ENCODE assay signal across 17 cellular contexts in the genomic region with DNA sequence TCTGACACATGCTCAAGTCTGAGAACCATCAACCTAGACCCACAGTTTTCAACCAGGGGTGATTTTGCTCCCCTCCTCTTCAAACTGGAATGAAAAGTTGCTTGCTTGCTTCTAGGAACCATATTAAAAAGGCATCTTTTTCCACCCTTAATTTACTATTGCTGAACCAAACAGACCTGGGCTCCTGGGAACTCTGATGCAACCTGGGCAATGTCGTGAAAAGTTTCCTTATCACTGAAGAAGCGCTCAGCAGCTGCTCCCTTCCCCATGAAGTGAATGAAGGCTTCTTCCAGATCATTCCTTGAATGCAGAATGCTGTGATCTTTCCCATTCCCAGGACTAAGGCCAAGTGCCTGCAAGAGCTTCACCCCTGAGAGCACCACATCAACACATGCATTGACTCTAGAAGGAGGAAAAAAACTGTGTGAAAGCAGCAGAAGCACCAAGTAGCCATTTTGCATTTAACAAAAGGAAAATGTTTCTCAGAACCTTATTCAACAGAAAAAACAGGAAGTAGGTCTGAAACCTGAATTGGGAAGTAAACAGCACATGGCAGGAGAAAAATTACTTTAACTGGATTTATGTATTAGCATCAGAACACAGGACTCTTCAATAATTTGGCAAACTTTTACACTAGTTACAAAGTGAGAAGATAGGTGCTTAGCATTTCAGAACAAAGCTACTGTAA. TPM values are rescaled to one million over a fixed set of nuclear protein-coding genes. Genes with fewer than 3 reads are reported as not detected.
DNase-seq lines count a peak whose midpoint lies in the region; ATAC-seq and TF ChIP-seq lines count a peak whose summit lies in the region.
"Had no signal": no experiment of that assay in that cellular context is flagged by ENCODE, and none has a peak within 500 bp of the region (broad histone marks: within the 10 kb centered on the region; RNA-seq: fewer than 3 reads in every experiment).

No MANE protein-coding gene starts in this region.

- H3K27ac Mint-ChIP-seq in activated T-cell treated with anti-CD3 and anti-CD28 coated beads, Interleukin-2, amount 50 U/mL, for 24 hours: peak overlapping the region; percentile 50
- H3K27ac Mint-ChIP-seq in activated T-helper 1 cell treated with anti-CD3 and anti-CD28 coated beads, Interleukin-12 subunit alpha, Interleukin-12 subunit beta, Interleukin-2, Interleukin-4 antibody, amounts not matched to agents 30 ng/mL and 10 ng/mL and 1 ng/mL, durations not matched to agents 14 hours and 24 hours and 36 hours: peak overlapping the region; percentile 12
- H3K27ac Mint-ChIP-seq in stimulated activated memory B cell treated with anti-CD40 and anti-IgM and Interleukin-4, amounts not matched to agents 10 μg/mL and 1 μg/mL and 100 μg/mL, for 72 hours: peak overlapping the region; percentile 79
- H3K27ac Mint-ChIP-seq: activated naive CD4-positive, alpha-beta T cell treated with anti-CD3 and anti-CD28 coated beads, Interleukin-2, amount 50 U/mL, for 24 hours had no signal

- peaks cover 95% of the 10 kb centered on the region for H3K36me3 Mint-ChIP-seq in activated T-cell treated with anti-CD3 and anti-CD28 coated beads, Interleukin-2, amount 50 U/mL, for 24 hours (ENCODE audit: low read depth)
- H3K36me3 Mint-ChIP-seq in activated T-cell treated with anti-CD3 and anti-CD28 coated beads, Interleukin-2, amount 50 U/mL, for 4 hours (ENCODE audit: insufficient read depth): peaks cover 50% of the 10 kb centered on the region
- H3K36me3 Mint-ChIP-seq in activated T-helper 1 cell treated with anti-CD3 and anti-CD28 coated beads, Interleukin-12 subunit alpha, Interleukin-12 subunit beta, Interleukin-2, Interleukin-4 antibody, amounts not matched to agents 30 ng/mL and 10 ng/mL and 1 ng/mL, durations not matched to agents 14 hours and 24 hours and 36 hours (ENCODE audit: low read depth): peaks cover 50% of the 10 kb centered on the region
- H3K36me3 Mint-ChIP-seq in stimulated activated memory B cell treated with anti-CD40 and anti-IgM and Interleukin-4, amounts not matched to agents 10 μg/mL and 1 μg/mL and 100 μg/mL, for 72 hours: peaks cover 70% of the 10 kb centered on the region

- H3K4me1 Mint-ChIP-seq in activated T-cell treated with anti-CD3 and anti-CD28 coated beads, Interleukin-2, amount 50 U/mL, for 24 hours (ENCODE audit: low read depth): peaks cover 59% of the 10 kb centered on the region
- H3K4me1 Mint-ChIP-seq in activated T-cell treated with anti-CD3 and anti-CD28 coated beads, Interleukin-2, amount 50 U/mL, for 4 hours (ENCODE audit: low read depth): peaks cover 46% of the 10 kb centered on the region
- H3K4me1 Mint-ChIP-seq in activated T-helper 1 cell treated with anti-CD3 and anti-CD28 coated beads, Interleukin-12 subunit alpha, Interleukin-12 subunit beta, Interleukin-2, Interleukin-4 antibody, amounts not matched to agents 30 ng/mL and 10 ng/mL and 1 ng/mL, durations not matched to agents 14 hours and 24 hours and 36 hours (ENCODE audit: low read depth): peaks cover 59% of the 10 kb centered on the region
- peaks cover 65% of the 10 kb centered on the region for H3K4me1 Mint-ChIP-seq in stimulated activated memory B cell treated with anti-CD40 and anti-IgM and Interleukin-4, amounts not matched to agents 10 μg/mL and 1 μg/mL and 100 μg/mL, for 72 hours

- POLR2A ChIA-PET in RWPE1 (lab: Yijun Ruan, JAX; ENCODE audit: low non-redundant PET): no interaction called here

- ATAC-seq in activated T-cell treated with anti-CD3 and anti-CD28 coated beads, Interleukin-2, amount 50 U/mL, for 4 hours: no peak
- no peak for ATAC-seq in stimulated activated memory B cell treated with anti-CD40 and anti-IgM and Interleukin-4, amounts not matched to agents 10 μg/mL and 1 μg/mL and 100 μg/mL, for 72 hours
- ATAC-seq in activated CD4-positive, CD25-positive, alpha-beta regulatory T cell treated with anti-CD3 and anti-CD28 coated beads, Interleukin-2, amount 50 U/mL, for 24 hours: no peak
- ATAC-seq: gastroesophageal sphincter, PC-3 had no signal

- intact Hi-C loops in activated T-helper 1 cell treated with anti-CD3 and anti-CD28 coated beads, Interleukin-12 subunit alpha, Interleukin-12 subunit beta, Interleukin-2, Interleukin-4 antibody, amounts not matched to agents 30 ng/mL and 10 ng/mL and 1 ng/mL, durations not matched to agents 14 hours and 24 hours and 36 hours (cut with micrococcal nuclease): no loop called here

- TF ChIP-seq CTCF in RWPE1 (conservative IDR thresholded peaks at IDR 0.05; ENCODE audit: low read depth): no peak

- CTCF ChIA-PET in RWPE1 (lab: Yijun Ruan, JAX): no interaction called here

- H3K27ac ChIP-seq in RWPE1: no peak overlapping the region
- H3K27ac ChIP-seq: gastroesophageal sphincter had no signal

- H3K27me3 Mint-ChIP-seq in activated T-cell treated with anti-CD3 and anti-CD28 coated beads, Interleukin-2, amount 50 U/mL, for 24 hours: no peaks in the 10 kb centered on the region
- no peaks in the 10 kb centered on the region for H3K27me3 Mint-ChIP-seq in activated T-cell treated with anti-CD3 and anti-CD28 coated beads, Interleukin-2, amount 50 U/mL, for 4 hours (ENCODE audit: low read depth)
- no peaks in the 10 kb centered on the region for H3K27me3 Mint-ChIP-seq in activated T-helper 1 cell treated with anti-CD3 and anti-CD28 coated beads, Interleukin-12 subunit alpha, Interleukin-12 subunit beta, Interleukin-2, Interleukin-4 antibody, amounts not matched to agents 30 ng/mL and 10 ng/mL and 1 ng/mL, durations not matched to agents 14 hours and 24 hours and 36 hours (ENCODE audit: insufficient read depth)
- H3K27me3 Mint-ChIP-seq in stimulated activated memory B cell treated with anti-CD40 and anti-IgM and Interleukin-4, amounts not matched to agents 10 μg/mL and 1 μg/mL and 100 μg/mL, for 72 hours: no peaks in the 10 kb centered on the region
- H3K27me3 Mint-ChIP-seq: activated naive CD4-positive, alpha-beta T cell treated with anti-CD3 and anti-CD28 coated beads, Interleukin-2, amount 50 U/mL, for 24 hours; central memory CD8-positive, alpha-beta T cell had no signal

- no peak for DNase-seq in activated T-cell treated with anti-CD3 and anti-CD28 coated beads, Interleukin-2, amount 50 U/mL, for 24 hours
- DNase-seq in activated T-cell treated with anti-CD3 and anti-CD28 coated beads, Interleukin-2, amount 50 U/mL, for 4 hours: no peak
- DNase-seq in NOMO-1 treated with DMSO at 0.1 percent for 48 hours (lab: John Stamatoyannopoulos, UW; ENCODE audit: unreplicated experiment) (peak; percentile 76), NCI-H2227 treated with DMSO at 0.1 percent for 48 hours (lab: John Stamatoyannopoulos, UW) (no peak), RWPE1 (ENCODE audit: low spot score) (no peak)
- no peak for DNase-seq in activated T-helper 1 cell treated with anti-CD3 and anti-CD28 coated beads, Interleukin-12 subunit alpha, Interleukin-12 subunit beta, Interleukin-2, Interleukin-4 antibody, amounts not matched to agents 30 ng/mL and 10 ng/mL and 1 ng/mL, durations not matched to agents 14 hours and 24 hours and 36 hours (ENCODE audit: low spot score)
- DNase-seq: activated CD8-positive, alpha-beta memory T cell treated with anti-CD3 and anti-CD28 coated beads for 24 hours; DMS 273 treated with DMSO at 0.1 percent for 48 hours; midbrain; NCI-H2107; PC-3; substantia nigra had no signal

- no peak overlapping the region for H3K4me3 Mint-ChIP-seq in activated T-cell treated with anti-CD3 and anti-CD28 coated beads, Interleukin-2, amount 50 U/mL, for 24 hours
- H3K4me3 Mint-ChIP-seq in activated T-cell treated with anti-CD3 and anti-CD28 coated beads, Interleukin-2, amount 50 U/mL, for 4 hours: no peak overlapping the region
- no peak overlapping the region for H3K4me3 Mint-ChIP-seq in activated T-helper 1 cell treated with anti-CD3 and anti-CD28 coated beads, Interleukin-12 subunit alpha, Interleukin-12 subunit beta, Interleukin-2, Interleukin-4 antibody, amounts not matched to agents 30 ng/mL and 10 ng/mL and 1 ng/mL, durations not matched to agents 14 hours and 24 hours and 36 hours
- peak overlapping the region; percentile 30 for H3K4me3 Mint-ChIP-seq in stimulated activated memory B cell treated with anti-CD40 and anti-IgM and Interleukin-4, amounts not matched to agents 10 μg/mL and 1 μg/mL and 100 μg/mL, for 72 hours
- H3K4me3 Mint-ChIP-seq: activated naive CD4-positive, alpha-beta T cell treated with anti-CD3 and anti-CD28 coated beads, Interleukin-2, amount 50 U/mL, for 24 hours; central memory CD8-positive, alpha-beta T cell had no signal

- H3K9me3 Mint-ChIP-seq in activated T-cell treated with anti-CD3 and anti-CD28 coated beads, Interleukin-2, amount 50 U/mL, for 24 hours: no peaks in the 10 kb centered on the region
- H3K9me3 Mint-ChIP-seq in activated T-cell treated with anti-CD3 and anti-CD28 coated beads, Interleukin-2, amount 50 U/mL, for 4 hours: no peaks in the 10 kb centered on the region
- no peaks in the 10 kb centered on the region for H3K9me3 Mint-ChIP-seq in activated T-helper 1 cell treated with anti-CD3 and anti-CD28 coated beads, Interleukin-12 subunit alpha, Interleukin-12 subunit beta, Interleukin-2, Interleukin-4 antibody, amounts not matched to agents 30 ng/mL and 10 ng/mL and 1 ng/mL, durations not matched to agents 14 hours and 24 hours and 36 hours
- no peaks in the 10 kb centered on the region for H3K9me3 Mint-ChIP-seq in stimulated activated memory B cell treated with anti-CD40 and anti-IgM and Interleukin-4, amounts not matched to agents 10 μg/mL and 1 μg/mL and 100 μg/mL, for 72 hours
- H3K9me3 Mint-ChIP-seq: activated naive CD4-positive, alpha-beta T cell treated with anti-CD3 and anti-CD28 coated beads, Interleukin-2, amount 50 U/mL, for 24 hours; central memory CD8-positive, alpha-beta T cell had no signal

RNA-seq across cellular contexts. Expression of gene ADPGK, which starts 8.7 kb away (rescaled TPM):
- 10 to 100 TPM; 79.0 to 81.9 (median 81.8) TPM for total RNA-seq in activated T-cell treated with anti-CD3 and anti-CD28 coated beads, Interleukin-2, amount 50 U/mL, for 4 hours
- total RNA-seq in activated T-helper 1 cell treated with anti-CD3 and anti-CD28 coated beads, Interleukin-12 subunit alpha, Interleukin-12 subunit beta, Interleukin-2, Interleukin-4 antibody, amounts not matched to agents 30 ng/mL and 10 ng/mL and 1 ng/mL, durations not matched to agents 14 hours and 24 hours and 36 hours: 94.0 and 101 TPM in 2 replicates

Comparison
In these comparisons a context has a peak if more than half of its experiments do, and no peak if none do; other contexts are left out.
1. H3K27ac Mint-ChIP-seq: peak in every context shown above with its lines; median percentile 79 in stimulated activated memory B cell treated with anti-CD40 and anti-IgM and Interleukin-4, amounts not matched to agents 10 μg/mL and 1 μg/mL and 100 μg/mL, for 72 hours; 50 in activated T-cell treated with anti-CD3 and anti-CD28 coated beads, Interleukin-2, amount 50 U/mL, for 24 hours; 12 in activated T-helper 1 cell treated with anti-CD3 and anti-CD28 coated beads, Interleukin-12 subunit alpha, Interleukin-12 subunit beta, Interleukin-2, Interleukin-4 antibody, amounts not matched to agents 30 ng/mL and 10 ng/mL and 1 ng/mL, durations not matched to agents 14 hours and 24 hours and 36 hours.